In the genomic region with DNA sequence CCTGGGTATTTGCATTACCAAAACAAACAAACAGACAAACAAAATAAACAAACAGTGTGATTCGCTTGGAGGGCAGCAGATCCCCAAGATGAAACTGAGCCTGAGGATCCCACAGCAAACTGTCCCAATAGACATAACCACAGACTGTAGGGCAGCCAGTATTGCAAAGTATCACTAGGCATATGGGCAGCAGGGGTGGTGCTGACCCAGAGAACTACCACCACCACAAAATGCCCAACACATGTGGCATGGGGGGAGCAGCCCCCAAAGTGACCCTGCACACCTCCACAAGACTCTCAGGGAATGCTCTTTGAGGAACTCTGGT, we compare ENCODE assay signal across 1 cellular context.
TF ChIP-seq lines count a peak whose summit lies in the region.

No MANE protein-coding gene starts in this region.

TF ChIP-seq in GM23338, 12 proteins besides CTCF, POLR2A, EP300 and RAD21:
- TF ChIP-seq EZH2 (IDR thresholded peaks at IDR 0.05; ENCODE audit: low read depth, unreplicated experiment), result no peak
